Comparison of ENCODE assay signal across 7 cellular contexts in genomic region chr10:46098925-46099324, GRCh38. TPM values are rescaled to one million over a fixed set of nuclear protein-coding genes. Genes with fewer than 3 reads are reported as not detected.
DNase-seq lines count a peak whose midpoint lies in the region; ATAC-seq and TF ChIP-seq lines count a peak whose summit lies in the region.
"Not testable (repeated sequence)": the region's sequence is repeated elsewhere in the genome, so short reads cannot be mapped to it uniquely, and the experiment has no call there.
"Had no signal": no experiment of that assay in that cellular context is flagged by ENCODE, and none has a peak within 500 bp of the region (broad histone marks: within the 10 kb centered on the region; RNA-seq: fewer than 3 reads in every experiment).

No MANE protein-coding gene starts in this region.

- H3K36me3 ChIP-seq in neutrophil = peaks cover 15% of the 10 kb centered on the region

- not testable (repeated sequence) for TF ChIP-seq CTCF in CD4-positive, alpha-beta T cell (IDR thresholded peaks at IDR 0.05); coronary artery (IDR thresholded peaks at IDR 0.05); neutrophil (IDR thresholded peaks at IDR 0.05)

- H3K4me3 Mint-ChIP-seq in CD4-positive, alpha-beta T cell; T-cell; activated CD4-positive, alpha-beta memory T cell treated with anti-CD3 and anti-CD28 coated beads for 36 hours; stimulated activated effector memory CD8-positive, alpha-beta T cell treated with anti-CD3 and anti-CD28 coated beads, Interleukin-12 subunit alpha, Interleukin-12 subunit beta, amount 100 ng/mL, for 72 hours: not testable (repeated sequence)

- CTCF ChIA-PET in CD4-positive, alpha-beta T cell (lab: Charles Lee); T-cell (lab: Charles Lee); activated CD4-positive, alpha-beta memory T cell treated with anti-CD3 and anti-CD28 coated beads for 36 hours (lab: Charles Lee): not testable (repeated sequence)

- intact Hi-C loops in CD4-positive, alpha-beta T cell (cut with DNase I, micrococcal nuclease); activated CD4-positive, alpha-beta memory T cell treated with anti-CD3 and anti-CD28 coated beads for 36 hours (cut with micrococcal nuclease): not testable (repeated sequence)

- H3K27ac Mint-ChIP-seq in CD4-positive, alpha-beta T cell = peak overlapping the region; percentile 49
- peak overlapping the region; percentile 11 to 57 for H3K27ac Mint-ChIP-seq in T-cell
- H3K27ac Mint-ChIP-seq in activated CD4-positive, alpha-beta memory T cell treated with anti-CD3 and anti-CD28 coated beads for 36 hours = peak overlapping the region; percentile 38
- H3K27ac Mint-ChIP-seq in stimulated activated effector memory CD8-positive, alpha-beta T cell treated with anti-CD3 and anti-CD28 coated beads, Interleukin-12 subunit alpha, Interleukin-12 subunit beta, amount 100 ng/mL, for 72 hours = peak overlapping the region; percentile 36

- not testable (repeated sequence) for ATAC-seq in CD4-positive, alpha-beta T cell (ENCODE audit: poor library complexity); T-cell (replicated peaks in 1 of 4); stimulated activated effector memory CD8-positive, alpha-beta T cell treated with anti-CD3 and anti-CD28 coated beads, Interleukin-12 subunit alpha, Interleukin-12 subunit beta, amount 100 ng/mL, for 72 hours

- not testable (repeated sequence) for H3K4me3 ChIP-seq in coronary artery; neutrophil (ENCODE audit: low read depth in 1 of 2, low read length in 1 of 2)

- not testable (repeated sequence) for H3K9me3 ChIP-seq in CD4-positive, alpha-beta T cell (ENCODE audit: control insufficient read depth, low read length); neutrophil

- POLR2A ChIA-PET in CD4-positive, alpha-beta T cell (lab: Charles Lee); T-cell (lab: Charles Lee); activated CD4-positive, alpha-beta memory T cell treated with anti-CD3 and anti-CD28 coated beads for 36 hours (lab: Charles Lee): not testable (repeated sequence)

- H3K27me3 Mint-ChIP-seq in CD4-positive, alpha-beta T cell; T-cell; activated CD4-positive, alpha-beta memory T cell treated with anti-CD3 and anti-CD28 coated beads for 36 hours: not testable (repeated sequence)

- not testable (repeated sequence) for H3K27me3 ChIP-seq in CD4-positive, alpha-beta T cell (ENCODE audit: control insufficient read depth, insufficient read depth, low read length); neutrophil

- not testable (repeated sequence) for H3K4me1 Mint-ChIP-seq in CD4-positive, alpha-beta T cell (ENCODE audit: low read depth); activated CD4-positive, alpha-beta memory T cell treated with anti-CD3 and anti-CD28 coated beads for 36 hours (ENCODE audit: low read depth)
- peaks cover 0 to 10% (median 4%) of the 10 kb centered on the region in 3 donors for H3K4me1 Mint-ChIP-seq in T-cell
- peaks cover 32% of the 10 kb centered on the region for H3K4me1 Mint-ChIP-seq in stimulated activated effector memory CD8-positive, alpha-beta T cell treated with anti-CD3 and anti-CD28 coated beads, Interleukin-12 subunit alpha, Interleukin-12 subunit beta, amount 100 ng/mL, for 72 hours

- peaks cover 24 to 56% of the 10 kb centered on the region in 2 experiments for H3K4me1 ChIP-seq in neutrophil (ENCODE audit: control insufficient read depth in 1 of 2, insufficient read depth in 1 of 2, low read depth in 1 of 2, low read length in 1 of 2)

- H3K36me3 Mint-ChIP-seq in CD4-positive, alpha-beta T cell (ENCODE audit: low read depth); T-cell; activated CD4-positive, alpha-beta memory T cell treated with anti-CD3 and anti-CD28 coated beads for 36 hours; stimulated activated effector memory CD8-positive, alpha-beta T cell treated with anti-CD3 and anti-CD28 coated beads, Interleukin-12 subunit alpha, Interleukin-12 subunit beta, amount 100 ng/mL, for 72 hours: not testable (repeated sequence)

- not testable (repeated sequence) for DNase-seq in CD4-positive, alpha-beta T cell; T-cell; activated CD4-positive, alpha-beta memory T cell treated with anti-CD3 and anti-CD28 coated beads for 36 hours; stimulated activated effector memory CD8-positive, alpha-beta T cell treated with anti-CD3 and anti-CD28 coated beads, Interleukin-12 subunit alpha, Interleukin-12 subunit beta, amount 100 ng/mL, for 72 hours (ENCODE audit: low spot score in 2 of 2)
- DNase-seq in coronary artery (ENCODE audit: low spot score) = peak; percentile 35

- not testable (repeated sequence) for H3K9me3 Mint-ChIP-seq in CD4-positive, alpha-beta T cell; T-cell; activated CD4-positive, alpha-beta memory T cell treated with anti-CD3 and anti-CD28 coated beads for 36 hours; stimulated activated effector memory CD8-positive, alpha-beta T cell treated with anti-CD3 and anti-CD28 coated beads, Interleukin-12 subunit alpha, Interleukin-12 subunit beta, amount 100 ng/mL, for 72 hours

- not testable (repeated sequence) for H3K27ac ChIP-seq in CD4-positive, alpha-beta T cell (ENCODE audit: low read depth, low read length); coronary artery
- H3K27ac ChIP-seq in neutrophil = peak overlapping the region; percentile 37

RNA-seq across cellular contexts. Expression of gene MSMB, which starts 52.9 kb away (rescaled TPM):
- not detected for total RNA-seq in CD4-positive, alpha-beta T cell
- not detected for total RNA-seq in T-cell
- total RNA-seq in activated CD4-positive, alpha-beta memory T cell treated with anti-CD3 and anti-CD28 coated beads for 36 hours = not detected
- total RNA-seq: CD8-positive, alpha-beta T cell had no signal
